ENCODE assay signal across 12 cellular contexts in genomic region chr4:107831140-107831539, GRCh38. TPM values are rescaled to one million over a fixed set of nuclear protein-coding genes. Genes with fewer than 3 reads are reported as not detected.
"Had no signal": no experiment of that assay in that cellular context is flagged by ENCODE, and none has a peak within 500 bp of the region (broad histone marks: within the 10 kb centered on the region; RNA-seq: fewer than 3 reads in every experiment).

No MANE protein-coding gene starts in this region.

- ATAC-seq: naive thymus-derived CD4-positive, alpha-beta T cell had no signal

- H3K27ac ChIP-seq: neutrophil, right atrium auricular region, stomach, thoracic aorta had no signal

- H3K27me3 ChIP-seq: neutrophil, right atrium auricular region, stomach had no signal

- H3K9me3 ChIP-seq: neutrophil, right atrium auricular region, stomach, thoracic aorta had no signal

- DNase-seq: effector memory CD4-positive, alpha-beta T cell; immature natural killer cell; left cardiac atrium; naive thymus-derived CD4-positive, alpha-beta T cell; small intestine; stimulated activated CD4-positive, alpha-beta T cell treated with anti-CD3 and anti-CD28 coated beads, Interleukin-12 subunit alpha, Interleukin-12 subunit beta, amount 100 ng/mL, for 4 hours; stimulated activated naive CD4-positive, alpha-beta T cell; stomach; substantia nigra had no signal

- H3K4me3 ChIP-seq: right atrium auricular region, stomach, thoracic aorta had no signal

RNA-seq across cellular contexts. Expression of gene SGMS2, which starts 6.4 kb away (rescaled TPM):
- polyA plus RNA-seq: naive thymus-derived CD4-positive, alpha-beta T cell had no signal
